In the genomic region with DNA sequence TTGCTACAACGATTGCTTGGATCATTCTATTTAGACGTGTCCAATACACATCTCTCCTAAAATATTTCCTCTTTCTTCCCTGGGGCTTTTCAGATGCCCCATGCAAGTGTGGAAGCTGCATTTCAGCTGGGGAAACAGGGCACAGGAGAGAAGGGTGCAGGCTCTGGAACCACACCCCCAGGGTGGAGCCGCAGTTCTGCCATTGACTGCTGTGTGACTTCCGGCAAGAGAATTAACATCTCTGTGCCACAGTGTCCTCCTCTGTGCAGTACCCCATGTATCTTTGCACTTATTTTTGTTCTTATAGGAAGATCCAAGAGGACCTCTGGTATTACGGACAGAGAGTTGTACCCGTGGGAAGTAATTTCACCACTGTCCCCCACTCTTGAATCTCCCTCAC, we compare ENCODE assay signal across 27 cellular contexts.
"Had no signal": no experiment of that assay in that cellular context is flagged by ENCODE, and none has a peak within 500 bp of the region (broad histone marks: within the 10 kb centered on the region; RNA-seq: fewer than 3 reads in every experiment).

No MANE protein-coding gene starts in this region.

- DNase-seq: stimulated activated CD4-positive, alpha-beta T cell treated with anti-CD3 and anti-CD28 coated beads, Interleukin-4, amount 100 ng/mL, for 1 hour; stimulated activated CD4-positive, alpha-beta T cell treated with anti-CD3 and anti-CD28 coated beads, Interleukin-4, amount 100 ng/mL, for 24 hours; stimulated activated CD4-positive, alpha-beta T cell treated with anti-CD3 and anti-CD28 coated beads, Interleukin-4, amount 100 ng/mL, for 4 hours; stimulated activated CD8-positive, alpha-beta memory T cell treated with anti-CD3 and anti-CD28 coated beads, Interleukin-4, amount 100 ng/mL, for 48 hours; stimulated activated naive B cell treated with anti-CD40 and anti-IgM and Interleukin-4, amounts not matched to agents 10 μg/mL and 1 μg/mL and 100 μg/mL, for 72 hours; stimulated activated naive CD4-positive, alpha-beta T cell; stimulated activated naive CD4-positive, alpha-beta T cell treated with Interleukin-2 at 50 U/mL for 16 hours; stimulated activated naive CD8-positive, alpha-beta T cell treated with anti-CD3 and anti-CD28 coated beads, Interleukin-15, amount 100 ng/mL, for 72 hours; stomach; tibial artery; trophoblast cell; upper lobe of left lung; upper lobe of right lung; uterus had no signal

- H3K27ac Mint-ChIP-seq: stimulated activated effector memory CD8-positive, alpha-beta T cell treated with anti-CD3 and anti-CD28 coated beads, Interleukin-12 subunit alpha, Interleukin-12 subunit beta, amount 100 ng/mL, for 72 hours; stimulated activated memory B cell treated with anti-CD40 and anti-IgM and Interleukin-4, amounts not matched to agents 10 μg/mL and 1 μg/mL and 100 μg/mL, for 72 hours; stimulated activated naive B cell treated with anti-CD40 and anti-IgM and Interleukin-4, amounts not matched to agents 10 μg/mL and 1 μg/mL and 100 μg/mL, for 72 hours; stimulated activated naive CD8-positive, alpha-beta T cell treated with anti-CD3 and anti-CD28 coated beads, Interleukin-15, amount 100 ng/mL, for 72 hours; stimulated activated naive CD8-positive, alpha-beta T cell treated with anti-CD3 and anti-CD28 coated beads, Interleukin-15, Interleukin-2, amounts not matched to agents 100 ng/mL and 50 ng/mL, for 24 hours; type B pancreatic cell had no signal

- FAIRE-seq: urothelium cell line had no signal

- ATAC-seq: stimulated activated effector memory CD8-positive, alpha-beta T cell treated with anti-CD3 and anti-CD28 coated beads, Interleukin-12 subunit alpha, Interleukin-12 subunit beta, amount 100 ng/mL, for 72 hours; stimulated activated memory B cell treated with anti-CD40 and anti-IgM and Interleukin-4, amounts not matched to agents 10 μg/mL and 1 μg/mL and 100 μg/mL, for 72 hours; stimulated activated naive CD8-positive, alpha-beta T cell treated with anti-CD3 and anti-CD28 coated beads, Interleukin-15, amount 100 ng/mL, for 72 hours; stimulated activated naive CD8-positive, alpha-beta T cell treated with anti-CD3 and anti-CD28 coated beads, Interleukin-15, Interleukin-2, amounts not matched to agents 100 U/mL and 50 U/mL, for 24 hours had no signal

- H3K4me3 ChIP-seq: stomach, suprapubic skin, testis, thoracic aorta, thyroid gland, tibial artery, tibial nerve, transverse colon, upper lobe of left lung, upper lobe of right lung, uterus, vagina had no signal

- H3K36me3 Mint-ChIP-seq: stimulated activated effector memory CD8-positive, alpha-beta T cell treated with anti-CD3 and anti-CD28 coated beads, Interleukin-12 subunit alpha, Interleukin-12 subunit beta, amount 100 ng/mL, for 72 hours; stimulated activated memory B cell treated with anti-CD40 and anti-IgM and Interleukin-4, amounts not matched to agents 10 μg/mL and 1 μg/mL and 100 μg/mL, for 72 hours; stimulated activated naive B cell treated with anti-CD40 and anti-IgM and Interleukin-4, amounts not matched to agents 10 μg/mL and 1 μg/mL and 100 μg/mL, for 72 hours; type B pancreatic cell had no signal

- H3K4me1 Mint-ChIP-seq: stimulated activated effector memory CD8-positive, alpha-beta T cell treated with anti-CD3 and anti-CD28 coated beads, Interleukin-12 subunit alpha, Interleukin-12 subunit beta, amount 100 ng/mL, for 72 hours; stimulated activated memory B cell treated with anti-CD40 and anti-IgM and Interleukin-4, amounts not matched to agents 10 μg/mL and 1 μg/mL and 100 μg/mL, for 72 hours; stimulated activated naive B cell treated with anti-CD40 and anti-IgM and Interleukin-4, amounts not matched to agents 10 μg/mL and 1 μg/mL and 100 μg/mL, for 72 hours; stimulated activated naive CD8-positive, alpha-beta T cell treated with anti-CD3 and anti-CD28 coated beads, Interleukin-15, amount 100 ng/mL, for 72 hours had no signal

- H3K27me3 Mint-ChIP-seq: stimulated activated memory B cell treated with anti-CD40 and anti-IgM and Interleukin-4, amounts not matched to agents 10 μg/mL and 1 μg/mL and 100 μg/mL, for 72 hours; stimulated activated naive CD8-positive, alpha-beta T cell treated with anti-CD3 and anti-CD28 coated beads, Interleukin-15, Interleukin-2, amounts not matched to agents 100 ng/mL and 50 ng/mL, for 24 hours had no signal

- H3K9me3 Mint-ChIP-seq: stimulated activated naive CD8-positive, alpha-beta T cell treated with anti-CD3 and anti-CD28 coated beads, Interleukin-15, amount 100 ng/mL, for 72 hours; stimulated activated naive CD8-positive, alpha-beta T cell treated with anti-CD3 and anti-CD28 coated beads, Interleukin-15, Interleukin-2, amounts not matched to agents 100 ng/mL and 50 ng/mL, for 24 hours; type B pancreatic cell had no signal

- H3K36me3 ChIP-seq: stomach, suprapubic skin, thoracic aorta, thyroid gland, tibial artery, tibial nerve, transverse colon, upper lobe of left lung, upper lobe of right lung, uterus, vagina had no signal

- H3K4me3 Mint-ChIP-seq: stimulated activated effector memory CD8-positive, alpha-beta T cell treated with anti-CD3 and anti-CD28 coated beads, Interleukin-12 subunit alpha, Interleukin-12 subunit beta, amount 100 ng/mL, for 72 hours; stimulated activated memory B cell treated with anti-CD40 and anti-IgM and Interleukin-4, amounts not matched to agents 10 μg/mL and 1 μg/mL and 100 μg/mL, for 72 hours; stimulated activated naive B cell treated with anti-CD40 and anti-IgM and Interleukin-4, amounts not matched to agents 10 μg/mL and 1 μg/mL and 100 μg/mL, for 72 hours; stimulated activated naive CD8-positive, alpha-beta T cell treated with anti-CD3 and anti-CD28 coated beads, Interleukin-15, amount 100 ng/mL, for 72 hours; stimulated activated naive CD8-positive, alpha-beta T cell treated with anti-CD3 and anti-CD28 coated beads, Interleukin-15, Interleukin-2, amounts not matched to agents 100 ng/mL and 50 ng/mL, for 24 hours; type B pancreatic cell had no signal

- H3K27ac ChIP-seq: suprapubic skin, testis, thoracic aorta, tibial artery, tibial nerve, transverse colon, upper lobe of left lung, upper lobe of right lung, uterus, vagina had no signal

- H3K9me3 ChIP-seq: stomach, suprapubic skin, testis, thoracic aorta, thyroid gland, tibial artery, tibial nerve, transverse colon, upper lobe of left lung, upper lobe of right lung, uterus, vagina had no signal

- H3K4me1 ChIP-seq: suprapubic skin, testis, tibial artery, tibial nerve, upper lobe of left lung, upper lobe of right lung, uterus, vagina had no signal

- H3K27me3 ChIP-seq: suprapubic skin, testis, thyroid gland, tibial nerve, transverse colon, upper lobe of left lung, upper lobe of right lung, uterus, vagina had no signal
